19 cellular contexts compared by ENCODE assay signal in genomic region chr17:73647767-73648542, GRCh38.
"Had no signal": no experiment of that assay in that cellular context is flagged by ENCODE, and none has a peak within 500 bp of the region (broad histone marks: within the 10 kb centered on the region; RNA-seq: fewer than 3 reads in every experiment).

No MANE protein-coding gene starts in this region.

- H3K4me3 Mint-ChIP-seq: central memory CD8-positive, alpha-beta T cell; effector memory CD8-positive, alpha-beta T cell; nephron progenitor cell had no signal

- H3K4me3 ChIP-seq: esophagus muscularis mucosa, gastrocnemius medialis, lung, ovary, suprapubic skin, tibial artery had no signal

- ATAC-seq: effector memory CD8-positive, alpha-beta T cell; gastrocnemius medialis; left colon; left ventricle myocardium superior; right cardiac atrium had no signal

- H3K27ac Mint-ChIP-seq: effector memory CD8-positive, alpha-beta T cell; naive B cell; nephron progenitor cell; progenitor cell of endocrine pancreas had no signal

- H3K9me3 Mint-ChIP-seq: central memory CD8-positive, alpha-beta T cell; effector memory CD8-positive, alpha-beta T cell; nephron progenitor cell had no signal

- DNase-seq: effector memory CD8-positive, alpha-beta T cell; gastrocnemius medialis; left colon; left ventricle myocardium superior; mesenchymal stem cell; naive B cell; nephron progenitor cell; ovary; right cardiac atrium; small intestine; stimulated activated CD4-positive, alpha-beta T cell treated with anti-CD3 and anti-CD28 coated beads, Interleukin-12 subunit alpha, Interleukin-12 subunit beta, amount 100 ng/mL, for 4 hours; stimulated activated naive CD4-positive, alpha-beta T cell treated with Interleukin-2 at 50 U/mL for 16 hours; tibial artery had no signal

- H3K27ac ChIP-seq: epithelial cell of prostate, esophagus muscularis mucosa, gastrocnemius medialis, ovary, suprapubic skin, tibial artery had no signal

- H3K27me3 ChIP-seq: ovary had no signal

- H3K9me3 ChIP-seq: gastrocnemius medialis, ovary, suprapubic skin, tibial artery had no signal

- H3K36me3 ChIP-seq: esophagus muscularis mucosa, gastrocnemius medialis, ovary, suprapubic skin, tibial artery had no signal

- FAIRE-seq: small intestine had no signal
